21 cellular contexts compared by ENCODE assay signal in the genomic region with DNA sequence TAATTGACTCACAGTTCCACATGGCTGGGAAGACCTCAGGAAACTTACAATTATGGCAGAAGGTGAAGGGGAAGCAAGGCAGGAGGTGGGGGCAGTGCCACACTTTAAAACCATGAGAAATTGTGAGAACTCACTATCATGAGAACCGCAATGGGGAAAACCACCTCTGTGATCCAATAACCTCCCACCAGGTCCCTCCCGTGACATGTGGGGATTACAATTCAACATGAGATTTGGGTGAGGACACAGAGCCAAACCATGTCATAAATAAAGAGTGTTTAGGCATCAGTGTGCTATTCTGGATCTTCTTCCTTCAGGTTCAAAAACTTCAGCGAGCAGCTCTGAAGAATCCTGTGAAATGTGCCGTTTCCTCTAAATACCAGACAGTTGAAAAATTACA. TPM values are rescaled to one million over a fixed set of nuclear protein-coding genes. Genes with fewer than 3 reads are reported as not detected.
DNase-seq lines count a peak whose midpoint lies in the region; ATAC-seq and TF ChIP-seq lines count a peak whose summit lies in the region.
"Had no signal": no experiment of that assay in that cellular context is flagged by ENCODE, and none has a peak within 500 bp of the region (broad histone marks: within the 10 kb centered on the region; RNA-seq: fewer than 3 reads in every experiment).

No MANE protein-coding gene starts in this region.

- H3K4me2 ChIP-seq in SK-N-SH, result no peak overlapping the region
- H3K4me2 ChIP-seq: KMS-11 had no signal

- ATAC-seq in HG02852 (IDR thresholded peaks at IDR 0.05; ENCODE audit: unreplicated experiment) (no peak), heart right ventricle (no peak)
- ATAC-seq: activated naive CD4-positive, alpha-beta T cell treated with anti-CD3 and anti-CD28 coated beads, Interleukin-2, amount 50 U/mL, for 72 hours; activated T-helper 17 cell treated with anti-CD3 and anti-CD28 coated beads, Interleukin-2, amount 50 U/mL, for 72 hours; gastroesophageal sphincter; naive thymus-derived CD4-positive, alpha-beta T cell had no signal

- H3K36me3 Mint-ChIP-seq in MCF 10A (ENCODE audit: insufficient read depth, unreplicated experiment), result peaks cover 86% of the 10 kb centered on the region

- WGBS in SK-N-SH (ENCODE audit: low lambda C conversion rate), result 98% methylated on average over 4 of the region's 4 CpGs
- WGBS in thyroid gland, 2 donors, result 97 to 99% methylated on average over 4 of the region's 4 CpGs
- 88 to 91% methylated on average over 4 of the region's 4 CpGs for WGBS in heart right ventricle, 2 donors

- H3K27me3 ChIP-seq in breast epithelium (no peaks in the 10 kb centered on the region), SK-N-SH (ENCODE audit: insufficient read depth) (no peaks in the 10 kb centered on the region), thyroid gland (no peaks in the 10 kb centered on the region), heart right ventricle (no peaks in the 10 kb centered on the region)
- H3K27me3 ChIP-seq: esophagus squamous epithelium, gastroesophageal sphincter, stomach, upper lobe of left lung had no signal

- H2AFZ ChIP-seq in SK-N-SH (ENCODE audit: low read depth), result no peak overlapping the region

- CTCF ChIA-PET in MCF 10A (lab: Yijun Ruan, JAX) (interaction anchor here (1.1 to 2.8 kb wide), 3 partner anchors 9 to 34 kb away, joined by 3 to 14 read pairs (median 6); a partner anchor contains a TSS), SK-N-SH (lab: Yijun Ruan, JAX) (interaction anchor here (1.0 to 3.6 kb wide), 3 partner anchors 9 to 14 kb away, joined by 4 to 10 read pairs (median 9); no protein-coding TSS in a partner anchor)

- TF ChIP-seq CTCF in MCF 10A (IDR thresholded peaks at IDR 0.05; ENCODE audit: unreplicated experiment) (no peak), breast epithelium (IDR thresholded peaks at IDR 0.05) (no peak), SK-N-SH (IDR thresholded peaks at IDR 0.05) (no peak), fibroblast of villous mesenchyme (IDR thresholded peaks at IDR 0.05; ENCODE audit: insufficient read depth, low read depth, low read length) (no peak), thyroid gland (IDR thresholded peaks at IDR 0.05) (no peak), heart right ventricle (IDR thresholded peaks at IDR 0.05) (no peak)

- H3K4me3 Mint-ChIP-seq in MCF 10A (ENCODE audit: unreplicated experiment), result no peak overlapping the region
- H3K4me3 Mint-ChIP-seq: activated CD4-positive, alpha-beta T cell treated with anti-CD3 and anti-CD28 coated beads, Interleukin-2, amount 10 ng/mL, durations not matched to agents 7 days and 5 days; activated T-helper 17 cell treated with anti-CD3 and anti-CD28 coated beads, Interleukin-2, amount 50 U/mL, for 72 hours; memory B cell; naive thymus-derived CD4-positive, alpha-beta T cell had no signal

- no TSS peak for BruUV-seq in MCF 10A (replicated peaks; lab: Mats Ljungman, UMichigan)

- DNase-seq in MCF 10A (ENCODE audit: unreplicated experiment) (no peak), breast epithelium (ENCODE audit: low spot score in 2 of 2) (no peak), SK-N-SH (no peak), fibroblast of villous mesenchyme (ENCODE audit: low read depth) (peak; percentile 30), thyroid gland (no peak), T1000 (lab: John Stamatoyannopoulos, UW) (no peak), heart right ventricle (no peak)
- DNase-seq: activated CD4-positive, alpha-beta T cell treated with anti-CD3 and anti-CD28 coated beads, Interleukin-2, amount 10 ng/mL, durations not matched to agents 7 days and 5 days; esophagus squamous epithelium; naive thymus-derived CD4-positive, alpha-beta T cell; NCI-H1694 treated with DMSO at 0.1 percent for 48 hours; NCI-H748 treated with DMSO at 0.1 percent for 48 hours; retina; stomach; upper lobe of left lung had no signal

- H3K4me1 ChIP-seq in breast epithelium, result peaks cover 4 to 12% of the 10 kb centered on the region in 2 donors
- H3K4me1 ChIP-seq in SK-N-SH (ENCODE audit: control insufficient read depth in 1 of 2, insufficient read depth in 2 of 2, low read depth in 1 of 2, low read length in 1 of 2), result peaks cover 3 to 29% of the 10 kb centered on the region in 2 experiments
- H3K4me1 ChIP-seq in thyroid gland, result peaks cover 45 to 48% of the 10 kb centered on the region in 2 donors
- H3K4me1 ChIP-seq in heart right ventricle, result peaks cover 0 to 27% (median 15%) of the 10 kb centered on the region in 9 donors

- no peaks in the 10 kb centered on the region for H4K20me1 ChIP-seq in SK-N-SH (ENCODE audit: insufficient read depth)

- no peak overlapping the region for H3K9ac ChIP-seq in SK-N-SH
- H3K9ac ChIP-seq: KMS-11 had no signal

- H3K36me3 ChIP-seq in breast epithelium, result peaks cover 10% of the 10 kb centered on the region
- peaks cover 66 to 76% of the 10 kb centered on the region in 2 experiments for H3K36me3 ChIP-seq in SK-N-SH (replicated peaks in 1 of 2; ENCODE audit: control insufficient read depth in 1 of 2, insufficient read depth in 2 of 2, low read length in 1 of 2)
- H3K36me3 ChIP-seq in thyroid gland, result peaks cover 44 to 52% of the 10 kb centered on the region in 2 donors
- peaks cover 0 to 86% (median 67%) of the 10 kb centered on the region in 9 donors for H3K36me3 ChIP-seq in heart right ventricle

- peak overlapping the region; percentile 55 for H3K27ac Mint-ChIP-seq in MCF 10A (ENCODE audit: low read depth, unreplicated experiment)
- H3K27ac Mint-ChIP-seq: activated CD4-positive, alpha-beta T cell treated with anti-CD3 and anti-CD28 coated beads, Interleukin-2, amount 10 ng/mL, durations not matched to agents 7 days and 5 days; activated T-helper 17 cell treated with anti-CD3 and anti-CD28 coated beads, Interleukin-2, amount 50 U/mL, for 72 hours; memory B cell had no signal

- H3K27me3 Mint-ChIP-seq in MCF 10A (ENCODE audit: insufficient read depth, unreplicated experiment), result no peaks in the 10 kb centered on the region
- H3K27me3 Mint-ChIP-seq: activated CD4-positive, alpha-beta T cell treated with anti-CD3 and anti-CD28 coated beads, Interleukin-2, amount 10 ng/mL, durations not matched to agents 7 days and 5 days; activated T-helper 17 cell treated with anti-CD3 and anti-CD28 coated beads, Interleukin-2, amount 50 U/mL, for 72 hours; memory B cell; naive thymus-derived CD4-positive, alpha-beta T cell had no signal

- no peak for TF ChIP-seq EP300 in SK-N-SH (IDR thresholded peaks at IDR 0.05; ENCODE audit: borderline replicate concordance in 1 of 2, low read depth in 1 of 2, low read length in 1 of 2)

- H3K4me1 Mint-ChIP-seq in MCF 10A (ENCODE audit: insufficient read depth, unreplicated experiment), result peaks cover 25% of the 10 kb centered on the region

- H3K79me2 ChIP-seq in SK-N-SH (ENCODE audit: insufficient read depth), result peaks cover 31% of the 10 kb centered on the region; the same call in 1 of the 2 replicates

- H3K4me3 ChIP-seq in breast epithelium (no peak overlapping the region), SK-N-SH (ENCODE audit: low read depth in 2 of 2, low read length in 1 of 2) (no peak overlapping the region), fibroblast of villous mesenchyme (ENCODE audit: low read depth, low read length) (no peak overlapping the region), thyroid gland (replicated peaks in 1 of 3) (no peak overlapping the region), heart right ventricle (no peak overlapping the region)
- H3K4me3 ChIP-seq: esophagus squamous epithelium, gastroesophageal sphincter, stomach, upper lobe of left lung had no signal

- H3K27ac ChIP-seq in breast epithelium (no peak overlapping the region), SK-N-SH (ENCODE audit: low read depth in 2 of 2, low read length in 1 of 2) (peak overlapping the region; percentile 10 to 11; a peak in 3 of 4 replicates), thyroid gland (peak overlapping the region; percentile 63 to 74 (median 68)), heart right ventricle (no peak overlapping the region)
- H3K27ac ChIP-seq: esophagus squamous epithelium, gastroesophageal sphincter, KMS-11, stomach had no signal

- no peak for TF ChIP-seq RAD21 in SK-N-SH (IDR thresholded peaks at IDR 0.05; ENCODE audit: low read length)

- POLR2A ChIA-PET in MCF 10A (lab: Yijun Ruan, JAX), result interaction anchor here (1.0 to 1.4 kb wide), 3 partner anchors 12 to 68 kb away, joined by 4 to 9 read pairs (median 6); no protein-coding TSS in a partner anchor
- POLR2A ChIA-PET in SK-N-SH (lab: Yijun Ruan, JAX), result no interaction called here

- no peaks in the 10 kb centered on the region for H3K9me2 ChIP-seq in SK-N-SH

- no peaks in the 10 kb centered on the region for H3K9me3 Mint-ChIP-seq in MCF 10A (ENCODE audit: unreplicated experiment)
- H3K9me3 Mint-ChIP-seq: activated CD4-positive, alpha-beta T cell treated with anti-CD3 and anti-CD28 coated beads, Interleukin-2, amount 10 ng/mL, durations not matched to agents 7 days and 5 days; activated naive CD4-positive, alpha-beta T cell treated with anti-CD3 and anti-CD28 coated beads, Interleukin-2, amount 50 U/mL, for 72 hours; activated T-helper 17 cell treated with anti-CD3 and anti-CD28 coated beads, Interleukin-2, amount 50 U/mL, for 72 hours; memory B cell; naive thymus-derived CD4-positive, alpha-beta T cell had no signal

- peaks cover 34% of the 10 kb centered on the region for H3F3A ChIP-seq in SK-N-SH (replicated peaks; ENCODE audit: insufficient read depth)

- intact Hi-C loops in MCF 10A (cut with micrococcal nuclease) (no loop called here), breast epithelium (cut with DNase I; ENCODE audit: low total_unique reads) (no loop called here), thyroid gland (cut with DNase I) (no loop called here), heart right ventricle (cut with DNase I) (loop anchor here in 2 of 10 donors (10.0 kb wide), 1 partner anchor 162 kb away; no protein-coding TSS in a partner anchor)

- no peak for TF ChIP-seq POLR2A in breast epithelium (IDR thresholded peaks at IDR 0.05)
- no peak for TF ChIP-seq POLR2A in thyroid gland (IDR thresholded peaks at IDR 0.05)

- H3K9me3 ChIP-seq in breast epithelium (no peaks in the 10 kb centered on the region), SK-N-SH (no peaks in the 10 kb centered on the region), thyroid gland (no peaks in the 10 kb centered on the region), heart right ventricle (no peaks in the 10 kb centered on the region)
- H3K9me3 ChIP-seq: esophagus squamous epithelium, gastroesophageal sphincter, stomach, upper lobe of left lung had no signal

RNA-seq across cellular contexts. Expression of a gene that starts 9.7 kb away (rescaled TPM):
- total RNA-seq in MCF 10A (2022) (47.0 and 47.7 TPM in 2 replicates), breast epithelium (10 to 100 TPM; 44.8 to 81.1 (median 60.0) TPM), fibroblast of villous mesenchyme (71.2 and 118 TPM in 2 replicates), thyroid gland (10 to 100 TPM; 75.5 to 94.2 (median 81.8) TPM), heart right ventricle (10 to 100 TPM; 24.0 to 32.3 (median 29.9) TPM)
- polyA plus RNA-seq in SK-N-SH (2012; rRNA removed) (68.4 and 90.9 TPM in 2 replicates), heart right ventricle (10 to 100 TPM; 16.8 to 29.5 TPM)
- polyA plus RNA-seq in SK-N-SH (2012; cell fraction: cytosol; rRNA removed), result 85.1 and 94.5 TPM in 2 replicates
- polyA plus RNA-seq in SK-N-SH (2012; cell fraction: nucleus; rRNA removed), result 82.2 and 158 TPM in 2 replicates

RNA-seq across cellular contexts. Expression of a gene that starts 37.4 kb away (rescaled TPM):
- 8.0 and 8.2 TPM in 2 replicates for total RNA-seq in MCF 10A (2022)
- total RNA-seq in breast epithelium, result 100 to 1,000 TPM in 1 of 3 donors, 10 to 100 TPM in 2; 26.7 to 236 (median 41.4) TPM
- 1.6 and 1.7 TPM in 2 replicates for polyA plus RNA-seq in SK-N-SH (2012; rRNA removed)
- 1.4 TPM in 2 replicates for polyA plus RNA-seq in SK-N-SH (2012; cell fraction: cytosol; rRNA removed)
- polyA plus RNA-seq in SK-N-SH (2012; cell fraction: nucleus; rRNA removed), result 3.5 and 4.8 TPM in 2 replicates
- 9.3 and 14.7 TPM in 2 replicates for total RNA-seq in fibroblast of villous mesenchyme
- 10 to 100 TPM; 34.1 to 72.7 (median 49.5) TPM for total RNA-seq in thyroid gland
- total RNA-seq in heart right ventricle, result 10 to 100 TPM; 11.1 to 98.8 (median 22.0) TPM
- polyA plus RNA-seq in heart right ventricle, result 10 to 100 TPM; 11.6 to 19.8 TPM

Comparison
In these comparisons a context has a peak if more than half of its experiments do, and no peak if none do; other contexts are left out.
1. H3K27ac ChIP-seq: peak in SK-N-SH (2 of 2) and thyroid gland (3 of 3); none in breast epithelium (0 of 2) and heart right ventricle (0 of 10).